ENCODE assay signal across 8 cellular contexts in the genomic region with DNA sequence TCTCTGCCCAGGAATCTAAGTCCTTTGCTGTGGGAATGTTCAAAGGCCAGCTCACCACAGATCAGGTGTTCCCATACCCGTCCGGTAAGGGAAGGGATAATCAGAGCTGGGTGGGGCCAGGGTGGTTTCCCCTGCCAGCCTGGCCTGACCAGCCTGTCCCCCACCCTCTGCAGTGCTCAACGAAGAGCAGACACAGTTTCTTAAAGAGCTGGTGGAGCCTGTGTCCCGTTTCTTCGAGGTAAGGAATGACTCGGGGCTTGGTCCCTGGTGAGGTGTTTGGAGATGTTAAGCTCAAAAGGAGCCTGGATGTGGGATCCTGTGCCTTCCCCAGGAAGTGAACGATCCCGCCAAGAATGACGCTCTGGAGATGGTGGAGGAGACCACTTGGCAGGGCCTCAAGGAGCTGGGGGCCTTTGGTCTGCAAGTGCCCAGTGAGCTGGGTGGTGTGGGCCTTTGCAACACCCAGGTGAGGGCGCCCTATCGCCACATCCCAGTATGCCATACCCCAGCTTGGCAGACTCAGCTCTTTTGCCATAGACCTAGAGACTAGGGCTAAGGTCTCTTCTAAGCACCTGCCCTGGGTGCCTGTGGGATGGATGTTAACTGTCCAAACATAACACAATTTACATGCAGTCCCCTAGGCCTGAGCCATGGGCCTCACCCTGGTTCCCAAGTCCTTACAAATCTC. TPM values are rescaled to one million over a fixed set of nuclear protein-coding genes. Genes with fewer than 3 reads are reported as not detected.
A peak's percentile ranks its signal among the peaks of the same experiment; 100 is the strongest.
DNase-seq lines count a peak whose midpoint lies in the region; ATAC-seq and TF ChIP-seq lines count a peak whose summit lies in the region.

No MANE protein-coding gene starts in this region.

- H3K9ac ChIP-seq in BLaER1 treated with 17β-estradiol and CSF1 and Interleukin-3, amounts not matched to agents 10 nM and 100 nM, result peak overlapping the region; percentile 86 to 95 (median 93)

- POLR2A ChIA-PET in RWPE1 (lab: Yijun Ruan, JAX; ENCODE audit: low non-redundant PET), result interaction anchor here (0.8 to 1.7 kb wide), 4 partner anchors 12 to 235 kb away, joined by 3 to 6 read pairs (median 4); no protein-coding TSS in a partner anchor
- POLR2A ChIA-PET in activated naive CD8-positive, alpha-beta T cell treated with anti-CD3 and anti-CD28 coated beads, Interleukin-2, amount 10 ng/mL, durations not matched to agents 7 days and 5 days (lab: Charles Lee), result interaction anchor here (0.8 to 8.9 kb wide), 8 partner anchors 16 to 185 kb away, joined by 3 to 162 read pairs (median 5); partner anchors contain the start of genes ACAP1, CTDNEP1, DVL2 and ELP5

- peak overlapping the region; percentile 97 for H3K4me3 Mint-ChIP-seq in activated naive CD8-positive, alpha-beta T cell treated with anti-CD3 and anti-CD28 coated beads, Interleukin-2, amount 10 ng/mL, durations not matched to agents 7 days and 5 days

- H3K4me3 ChIP-seq in BLaER1 treated with 17β-estradiol and CSF1 and Interleukin-3, amounts not matched to agents 10 nM and 100 nM, result peak overlapping the region; percentile 88 to 99 (median 94)
- peak overlapping the region; percentile 91 for H3K4me3 ChIP-seq in right atrium auricular region
- H3K4me3 ChIP-seq in skeletal muscle cell (ENCODE audit: low read depth, low read length), result peak overlapping the region; percentile 85

- peak overlapping the region; percentile 95 for H3K27ac Mint-ChIP-seq in activated naive CD8-positive, alpha-beta T cell treated with anti-CD3 and anti-CD28 coated beads, Interleukin-2, amount 10 ng/mL, durations not matched to agents 7 days and 5 days

- H4K20me1 ChIP-seq in BLaER1 treated with 17β-estradiol and CSF1 and Interleukin-3, amounts not matched to agents 10 nM and 100 nM, result peaks cover 22 to 68% (median 51%) of the 10 kb centered on the region in 11 experiments; a peak in 20 of 22 replicates

- TF ChIP-seq CTCF in RWPE1 (conservative IDR thresholded peaks at IDR 0.05; ENCODE audit: low read depth) (peak; percentile 43), right atrium auricular region (IDR thresholded peaks at IDR 0.05) (peak in 1 of 2 donors; percentile 50)

- H3K4me2 ChIP-seq in BLaER1 treated with 17β-estradiol and CSF1 and Interleukin-3, amounts not matched to agents 10 nM and 100 nM, result peak overlapping the region; percentile 94 to 100 (median 97)

- CTCF ChIA-PET in RWPE1 (lab: Yijun Ruan, JAX), result interaction anchor here (0.5 to 1.1 kb wide), 6 partner anchors 11 to 168 kb away, joined by 3 to 8 read pairs (median 4); partner anchors contain the start of gene ACAP1

- no peaks in the 10 kb centered on the region for H3K27me3 Mint-ChIP-seq in activated naive CD8-positive, alpha-beta T cell treated with anti-CD3 and anti-CD28 coated beads, Interleukin-2, amount 10 ng/mL, durations not matched to agents 7 days and 5 days

- DNase-seq in HCEC 1CT, result peak; percentile 42
- DNase-seq in RWPE1 (ENCODE audit: low spot score), result peak; percentile 75
- DNase-seq in activated naive CD8-positive, alpha-beta T cell treated with anti-CD3 and anti-CD28 coated beads, Interleukin-2, amount 10 ng/mL, durations not matched to agents 7 days and 5 days, result peak; percentile 71
- DNase-seq in right atrium auricular region (ENCODE audit: low spot score), result no peak
- DNase-seq in skeletal muscle cell (ENCODE audit: low read depth), result no peak

- H3K27ac ChIP-seq in BLaER1 treated with 17β-estradiol and CSF1 and Interleukin-3, amounts not matched to agents 10 nM and 100 nM, result peak overlapping the region; percentile 82 to 92 (median 87)
- H3K27ac ChIP-seq in RWPE1 (peak overlapping the region; percentile 99), right atrium auricular region (peak overlapping the region; percentile 97)

- H3K27me3 ChIP-seq in BLaER1 treated with 17β-estradiol and CSF1 and Interleukin-3, amounts not matched to agents 10 nM and 100 nM, result no peaks in the 10 kb centered on the region
- no peaks in the 10 kb centered on the region for H3K27me3 ChIP-seq in right atrium auricular region

- peaks cover 42 to 50% (median 45%) of the 10 kb centered on the region in 11 experiments for H3K36me3 ChIP-seq in BLaER1 treated with 17β-estradiol and CSF1 and Interleukin-3, amounts not matched to agents 10 nM and 100 nM
- H3K36me3 ChIP-seq in right atrium auricular region, result peaks cover 49% of the 10 kb centered on the region

- H3K9me3 Mint-ChIP-seq in activated naive CD8-positive, alpha-beta T cell treated with anti-CD3 and anti-CD28 coated beads, Interleukin-2, amount 10 ng/mL, durations not matched to agents 7 days and 5 days, result no peaks in the 10 kb centered on the region

- peaks cover 5% of the 10 kb centered on the region for H3K36me3 Mint-ChIP-seq in activated naive CD8-positive, alpha-beta T cell treated with anti-CD3 and anti-CD28 coated beads, Interleukin-2, amount 10 ng/mL, durations not matched to agents 7 days and 5 days

- no peaks in the 10 kb centered on the region for H3K9me3 ChIP-seq in BLaER1 treated with 17β-estradiol and CSF1 and Interleukin-3, amounts not matched to agents 10 nM and 100 nM (replicated peaks in 1 of 11)
- no peaks in the 10 kb centered on the region for H3K9me3 ChIP-seq in right atrium auricular region

- H3K4me1 ChIP-seq in BLaER1 treated with 17β-estradiol and CSF1 and Interleukin-3, amounts not matched to agents 10 nM and 100 nM, result peaks cover 45 to 65% (median 52%) of the 10 kb centered on the region in 10 experiments
- H3K4me1 ChIP-seq in right atrium auricular region, result peaks cover 0 to 73% of the 10 kb centered on the region in 2 donors

- peak; percentile 54 for ATAC-seq in activated naive CD8-positive, alpha-beta T cell treated with anti-CD3 and anti-CD28 coated beads, Interleukin-2, amount 10 ng/mL, durations not matched to agents 7 days and 5 days (ENCODE audit: low read depth)
- ATAC-seq in HG03045 (IDR thresholded peaks at IDR 0.05; ENCODE audit: unreplicated experiment) (no peak), HG03108 (IDR thresholded peaks at IDR 0.05; ENCODE audit: unreplicated experiment) (no peak)

- H3K4me1 Mint-ChIP-seq in activated naive CD8-positive, alpha-beta T cell treated with anti-CD3 and anti-CD28 coated beads, Interleukin-2, amount 10 ng/mL, durations not matched to agents 7 days and 5 days, result peaks cover 41% of the 10 kb centered on the region

RNA-seq across cellular contexts. Expression of gene ACADVL, which starts 1.0 kb away (rescaled TPM):
- 100 to 1,000 TPM; 417 to 434 TPM for total RNA-seq in activated naive CD8-positive, alpha-beta T cell treated with anti-CD3 and anti-CD28 coated beads, Interleukin-2, amount 10 ng/mL, durations not matched to agents 7 days and 5 days
- 100 to 1,000 TPM; 695 to 758 TPM for total RNA-seq in right atrium auricular region

RNA-seq across cellular contexts. Expression of gene DLG4, which starts 1.1 kb away (rescaled TPM):
- total RNA-seq in activated naive CD8-positive, alpha-beta T cell treated with anti-CD3 and anti-CD28 coated beads, Interleukin-2, amount 10 ng/mL, durations not matched to agents 7 days and 5 days, result 10 to 100 TPM; 21.2 to 22.4 TPM
- total RNA-seq in right atrium auricular region, result 10 to 100 TPM; 15.1 to 33.4 TPM

RNA-seq across cellular contexts. Expression of gene DVL2, which starts 13.6 kb away (rescaled TPM):
- total RNA-seq in activated naive CD8-positive, alpha-beta T cell treated with anti-CD3 and anti-CD28 coated beads, Interleukin-2, amount 10 ng/mL, durations not matched to agents 7 days and 5 days, result 10 to 100 TPM; 62.1 to 67.3 TPM
- 10 to 100 TPM; 18.1 to 19.9 TPM for total RNA-seq in right atrium auricular region

RNA-seq across cellular contexts. Expression of gene PHF23, which starts 18.5 kb away (rescaled TPM):
- total RNA-seq in activated naive CD8-positive, alpha-beta T cell treated with anti-CD3 and anti-CD28 coated beads, Interleukin-2, amount 10 ng/mL, durations not matched to agents 7 days and 5 days, result 10 to 100 TPM; 49.9 to 50.4 TPM
- 10 to 100 TPM in 1 of 2 donors, 1 to 10 TPM in 1; 10.0 to 22.4 TPM for total RNA-seq in right atrium auricular region

RNA-seq across cellular contexts. Expression of gene GABARAP, which starts 21.5 kb away (rescaled TPM):
- total RNA-seq in activated naive CD8-positive, alpha-beta T cell treated with anti-CD3 and anti-CD28 coated beads, Interleukin-2, amount 10 ng/mL, durations not matched to agents 7 days and 5 days, result 100 to 1,000 TPM; 244 to 251 TPM
- total RNA-seq in right atrium auricular region, result 100 to 1,000 TPM; 226 to 469 TPM

Comparison
In these comparisons a context has a peak if more than half of its experiments do, and no peak if none do; other contexts are left out.
1. DNase-seq: peak in HCEC 1CT (single experiment), RWPE1 (single experiment) and activated naive CD8-positive, alpha-beta T cell treated with anti-CD3 and anti-CD28 coated beads, Interleukin-2, amount 10 ng/mL, durations not matched to agents 7 days and 5 days (single experiment); none in right atrium auricular region (single experiment) and skeletal muscle cell (single experiment).
2. Peak in every context shown above with its lines, with median percentiles within 50 percentile points of each other: H3K27ac ChIP-seq and H3K4me3 ChIP-seq.